In genomic region chr1:118788372-118788955, GRCh38 we compare ENCODE assay signal across 10 cellular contexts.
A peak's percentile ranks its signal among the peaks of the same experiment; 100 is the strongest.
DNase-seq lines count a peak whose midpoint lies in the region; ATAC-seq and TF ChIP-seq lines count a peak whose summit lies in the region.
"Had no signal": no experiment of that assay in that cellular context is flagged by ENCODE, and none has a peak within 500 bp of the region (broad histone marks: within the 10 kb centered on the region; RNA-seq: fewer than 3 reads in every experiment).

No MANE protein-coding gene starts in this region.

- H3K4me3 ChIP-seq in kidney epithelial cell (ENCODE audit: low read depth, low read length): no peak overlapping the region

- H3K36me3 ChIP-seq in kidney epithelial cell (ENCODE audit: control insufficient read depth, insufficient read depth, low read length): no peaks in the 10 kb centered on the region

- TF ChIP-seq CTCF in kidney epithelial cell (IDR thresholded peaks at IDR 0.05; ENCODE audit: insufficient read depth, low read length, poor library complexity, severe bottlenecking): no peak

- DNase-seq in COLO668 (lab: John Stamatoyannopoulos, UW; ENCODE audit: unreplicated experiment): peak; percentile 83
- peak; percentile 56 for DNase-seq in LHCN-M2 (ENCODE audit: low read depth)
- peak; percentile 87 for DNase-seq in SHP77 treated with DMSO at 0.1 percent for 48 hours (lab: John Stamatoyannopoulos, UW)
- peak; percentile 83 for DNase-seq in kidney epithelial cell (ENCODE audit: low read depth)
- DNase-seq in NCI-H526 (lab: John Stamatoyannopoulos, UW): no peak
- no peak for DNase-seq in stimulated activated CD4-positive, alpha-beta T cell treated with anti-CD3 and anti-CD28 coated beads, Interleukin-4, amount 100 ng/mL, for 4 hours
- DNase-seq: activated CD4-positive, CD25-positive, alpha-beta regulatory T cell treated with anti-CD3 and anti-CD28 coated beads, Interleukin-2, amount 50 U/mL, for 72 hours; CD4-positive, alpha-beta memory T cell had no signal

- no peak for ATAC-seq in GM18517 (IDR thresholded peaks at IDR 0.05; ENCODE audit: unreplicated experiment)
- no peak for ATAC-seq in SK-N-SH treated with all-trans-retinoic acid at 6 μM for 48 hours

- no peaks in the 10 kb centered on the region for H3K27me3 ChIP-seq in kidney epithelial cell (ENCODE audit: control insufficient read depth, insufficient read depth, low read length)

TF ChIP-seq in SK-N-SH treated with all-trans-retinoic acid at 6 μM for 48 hours, 23 proteins besides CTCF, POLR2A, EP300 and RAD21:
- TF ChIP-seq TOX (CRISPR knock-in tag; IDR thresholded peaks at IDR 0.05; ENCODE audit: borderline replicate concordance): no peak
- no peak for TF ChIP-seq ZNF70 (CRISPR knock-in tag; IDR thresholded peaks at IDR 0.05)
- no peak for TF ChIP-seq PATZ1 (CRISPR knock-in tag; IDR thresholded peaks at IDR 0.05; ENCODE audit: borderline replicate concordance)
- TF ChIP-seq OSR1 (CRISPR knock-in tag; IDR thresholded peaks at IDR 0.05): no peak
- TF ChIP-seq CSDC2 (CRISPR knock-in tag; IDR thresholded peaks at IDR 0.05): no peak
- no peak for TF ChIP-seq ZNF565 (CRISPR knock-in tag; conservative IDR thresholded peaks at IDR 0.05; ENCODE audit: low read depth)
- TF ChIP-seq GLIS3 (CRISPR knock-in tag; IDR thresholded peaks at IDR 0.05): no peak
- TF ChIP-seq CSRNP3 (CRISPR knock-in tag; IDR thresholded peaks at IDR 0.05): no peak
- TF ChIP-seq SNAI2 (CRISPR knock-in tag; IDR thresholded peaks at IDR 0.05): no peak
- no peak for TF ChIP-seq BACH2 (CRISPR knock-in tag; IDR thresholded peaks at IDR 0.05; ENCODE audit: borderline replicate concordance)
- TF ChIP-seq POU6F1 (CRISPR knock-in tag; IDR thresholded peaks at IDR 0.05; ENCODE audit: borderline replicate concordance, low read depth): no peak
- TF ChIP-seq PPARA (CRISPR knock-in tag; IDR thresholded peaks at IDR 0.05; ENCODE audit: borderline replicate concordance): no peak
- no peak for TF ChIP-seq ESRRG (CRISPR knock-in tag; IDR thresholded peaks at IDR 0.05)
- TF ChIP-seq ZFP3 (CRISPR knock-in tag; IDR thresholded peaks at IDR 0.05): no peak

Comparison
In these comparisons a context has a peak if more than half of its experiments do, and no peak if none do; other contexts are left out.
1. DNase-seq: peak in COLO668 (single experiment), LHCN-M2 (single experiment), SHP77 treated with DMSO at 0.1 percent for 48 hours (single experiment) and kidney epithelial cell (single experiment); none in NCI-H526 (0 of 2) and stimulated activated CD4-positive, alpha-beta T cell treated with anti-CD3 and anti-CD28 coated beads, Interleukin-4, amount 100 ng/mL, for 4 hours (0 of 2).